ENCODE assay signal across 20 cellular contexts in genomic region chr6:157095084-157095483, GRCh38.
DNase-seq lines count a peak whose midpoint lies in the region; ATAC-seq and TF ChIP-seq lines count a peak whose summit lies in the region.
"Had no signal": no experiment of that assay in that cellular context is flagged by ENCODE, and none has a peak within 500 bp of the region (broad histone marks: within the 10 kb centered on the region; RNA-seq: fewer than 3 reads in every experiment).

No MANE protein-coding gene starts in this region.

- H3K27ac ChIP-seq in body of pancreas: peak overlapping the region in 3 of 4 donors; percentile 20 to 87 (median 86)
- no peak overlapping the region for H3K27ac ChIP-seq in colonic mucosa
- H3K27ac ChIP-seq: 22Rv1 had no signal

- no peak for ATAC-seq in body of pancreas
- no peak for ATAC-seq in natural killer cell
- no peak for ATAC-seq in stimulated activated memory B cell treated with anti-CD40 and anti-IgM and Interleukin-4, amounts not matched to agents 10 μg/mL and 1 μg/mL and 100 μg/mL, for 72 hours
- no peak for ATAC-seq in HG02571 (IDR thresholded peaks at IDR 0.05; ENCODE audit: unreplicated experiment)
- ATAC-seq: Right ventricle myocardium inferior had no signal

- peaks cover 19% of the 10 kb centered on the region for H3K4me1 Mint-ChIP-seq in activated CD4-positive, alpha-beta T cell treated with anti-CD3 and anti-CD28 coated beads, Interleukin-2, amount 10 ng/mL, durations not matched to agents 24 days and 14 days
- peaks cover 51% of the 10 kb centered on the region in 2 donors for H3K4me1 Mint-ChIP-seq in natural killer cell
- H3K4me1 Mint-ChIP-seq in stimulated activated memory B cell treated with anti-CD40 and anti-IgM and Interleukin-4, amounts not matched to agents 10 μg/mL and 1 μg/mL and 100 μg/mL, for 72 hours: peaks cover 53% of the 10 kb centered on the region

- H3K4me3 ChIP-seq in body of pancreas: no peak overlapping the region
- no peak overlapping the region for H3K4me3 ChIP-seq in colonic mucosa

- no peak for TF ChIP-seq POLR2A in body of pancreas (IDR thresholded peaks at IDR 0.05)

- H3K4me3 Mint-ChIP-seq in activated CD4-positive, alpha-beta T cell treated with anti-CD3 and anti-CD28 coated beads, Interleukin-2, amount 10 ng/mL, durations not matched to agents 24 days and 14 days: no peak overlapping the region
- no peak overlapping the region for H3K4me3 Mint-ChIP-seq in natural killer cell
- H3K4me3 Mint-ChIP-seq in stimulated activated memory B cell treated with anti-CD40 and anti-IgM and Interleukin-4, amounts not matched to agents 10 μg/mL and 1 μg/mL and 100 μg/mL, for 72 hours: no peak overlapping the region

- peak; percentile 43 for DNase-seq in activated CD4-positive, alpha-beta T cell treated with anti-CD3 and anti-CD28 coated beads, Interleukin-2, amount 10 ng/mL, durations not matched to agents 24 days and 14 days
- DNase-seq in activated CD4-positive, alpha-beta T cell treated with anti-CD3 and anti-CD28 coated beads for 1 hour: no peak
- DNase-seq in body of pancreas (peak in 3 of 4 donors; percentile 46 to 59 (median 52)), natural killer cell (no peak), colonic mucosa (no peak), activated gamma-delta T cell (lab: John Stamatoyannopoulos, UW) (no peak)
- DNase-seq: BE2C; Calu3; CD4-positive, CD25-positive, alpha-beta regulatory T cell; GF-D8; HCEC 1CT; NCI-H1417; NCI-H187; NCI-H2107; NCI-H510A treated with DMSO at 0.1 percent for 48 hours; NCI-H774 had no signal

- H3K27me3 ChIP-seq in body of pancreas (no peaks in the 10 kb centered on the region), colonic mucosa (no peaks in the 10 kb centered on the region)
- H3K27me3 ChIP-seq: BE2C had no signal

- 38 to 39% methylated on average over 6 of the region's 6 CpGs for WGBS in body of pancreas, 2 donors

- TF ChIP-seq CTCF in body of pancreas (IDR thresholded peaks at IDR 0.05) (no peak), natural killer cell (IDR thresholded peaks at IDR 0.05) (no peak), colonic mucosa (IDR thresholded peaks at IDR 0.05) (no peak)

- H3K36me3 ChIP-seq in body of pancreas (replicated peaks in 1 of 2; ENCODE audit: insufficient read depth in 1 of 2, low read depth in 2 of 2) (no peaks in the 10 kb centered on the region), colonic mucosa (no peaks in the 10 kb centered on the region)

- H3K9ac ChIP-seq in colonic mucosa (ENCODE audit: low read depth in 2 of 2, low read length in 2 of 2): no peak overlapping the region

- peaks cover 50% of the 10 kb centered on the region for H3K4me1 ChIP-seq in body of pancreas
- no peaks in the 10 kb centered on the region for H3K4me1 ChIP-seq in colonic mucosa

- H3K9me3 ChIP-seq in body of pancreas (no peaks in the 10 kb centered on the region), colonic mucosa (no peaks in the 10 kb centered on the region)
- H3K9me3 ChIP-seq: BE2C had no signal

- intact Hi-C loops in activated CD4-positive, alpha-beta T cell treated with anti-CD3 and anti-CD28 coated beads, Interleukin-2, amount 10 ng/mL, durations not matched to agents 24 days and 14 days (cut with micrococcal nuclease): no loop called here
- intact Hi-C loops in body of pancreas (cut with DNase I) (no loop called here), natural killer cell (cut with micrococcal nuclease) (no loop called here), colonic mucosa (cut with DNase I) (no loop called here)

- peaks cover 12% of the 10 kb centered on the region for H3K36me3 Mint-ChIP-seq in activated CD4-positive, alpha-beta T cell treated with anti-CD3 and anti-CD28 coated beads, Interleukin-2, amount 10 ng/mL, durations not matched to agents 24 days and 14 days (ENCODE audit: low read depth)
- peaks cover 6% of the 10 kb centered on the region for H3K36me3 Mint-ChIP-seq in natural killer cell
- peaks cover 48% of the 10 kb centered on the region for H3K36me3 Mint-ChIP-seq in stimulated activated memory B cell treated with anti-CD40 and anti-IgM and Interleukin-4, amounts not matched to agents 10 μg/mL and 1 μg/mL and 100 μg/mL, for 72 hours

- no peaks in the 10 kb centered on the region for H3K9me3 Mint-ChIP-seq in activated CD4-positive, alpha-beta T cell treated with anti-CD3 and anti-CD28 coated beads, Interleukin-2, amount 10 ng/mL, durations not matched to agents 24 days and 14 days
- H3K9me3 Mint-ChIP-seq in natural killer cell: no peaks in the 10 kb centered on the region
- no peaks in the 10 kb centered on the region for H3K9me3 Mint-ChIP-seq in stimulated activated memory B cell treated with anti-CD40 and anti-IgM and Interleukin-4, amounts not matched to agents 10 μg/mL and 1 μg/mL and 100 μg/mL, for 72 hours
- H3K9me3 Mint-ChIP-seq: CD4-positive, CD25-positive, alpha-beta regulatory T cell had no signal

- H3K27ac Mint-ChIP-seq in activated CD4-positive, alpha-beta T cell treated with anti-CD3 and anti-CD28 coated beads, Interleukin-2, amount 10 ng/mL, durations not matched to agents 24 days and 14 days: no peak overlapping the region
- peak overlapping the region; percentile 14 to 73 for H3K27ac Mint-ChIP-seq in natural killer cell
- H3K27ac Mint-ChIP-seq in stimulated activated memory B cell treated with anti-CD40 and anti-IgM and Interleukin-4, amounts not matched to agents 10 μg/mL and 1 μg/mL and 100 μg/mL, for 72 hours: peak overlapping the region; percentile 36

- no peaks in the 10 kb centered on the region for H3K27me3 Mint-ChIP-seq in activated CD4-positive, alpha-beta T cell treated with anti-CD3 and anti-CD28 coated beads, Interleukin-2, amount 10 ng/mL, durations not matched to agents 24 days and 14 days
- no peaks in the 10 kb centered on the region for H3K27me3 Mint-ChIP-seq in natural killer cell (ENCODE audit: low read depth in 2 of 2)
- no peaks in the 10 kb centered on the region for H3K27me3 Mint-ChIP-seq in stimulated activated memory B cell treated with anti-CD40 and anti-IgM and Interleukin-4, amounts not matched to agents 10 μg/mL and 1 μg/mL and 100 μg/mL, for 72 hours
- H3K27me3 Mint-ChIP-seq: CD4-positive, CD25-positive, alpha-beta regulatory T cell had no signal

Comparison
In these comparisons a context has a peak if more than half of its experiments do, and no peak if none do; other contexts are left out.
1. DNase-seq: peak in activated CD4-positive, alpha-beta T cell treated with anti-CD3 and anti-CD28 coated beads, Interleukin-2, amount 10 ng/mL, durations not matched to agents 24 days and 14 days (single experiment) and body of pancreas (3 of 4); none in activated CD4-positive, alpha-beta T cell treated with anti-CD3 and anti-CD28 coated beads for 1 hour (single experiment), natural killer cell (single experiment), colonic mucosa (single experiment) and activated gamma-delta T cell (single experiment).